In the genomic region with DNA sequence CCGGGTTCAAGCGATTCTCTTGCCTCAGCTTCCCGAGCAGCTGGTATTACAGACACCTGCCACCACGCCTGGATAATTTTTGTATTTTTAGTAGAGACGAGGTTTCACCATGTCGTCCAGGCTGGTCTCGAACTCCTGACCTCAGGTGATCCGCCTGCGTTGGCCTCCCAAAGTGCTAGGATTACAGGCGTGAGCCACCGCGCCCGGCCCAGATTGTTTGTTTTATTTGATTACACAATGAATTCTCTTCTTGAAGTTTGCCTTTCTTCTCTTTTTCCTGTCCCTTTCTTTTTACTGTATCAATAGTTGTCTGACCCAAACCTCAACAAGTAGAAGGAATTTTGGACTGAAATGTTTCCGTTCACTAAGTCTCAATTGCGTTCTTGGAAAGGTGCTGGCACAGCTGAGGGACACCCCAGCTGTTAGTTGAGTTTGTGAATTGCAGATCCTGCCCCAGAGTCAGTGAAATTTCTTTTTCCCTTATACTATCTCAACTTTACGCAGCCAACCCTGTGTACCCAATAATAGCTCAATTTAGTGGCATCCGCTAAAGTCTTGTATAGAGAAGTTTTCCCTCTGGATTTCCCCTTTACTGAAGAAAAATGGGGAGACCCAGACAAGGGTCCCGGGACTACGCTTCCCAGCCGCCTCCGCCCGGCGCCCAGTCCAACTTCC, we compare ENCODE assay signal across 8 cellular contexts. TPM values are rescaled to one million over a fixed set of nuclear protein-coding genes. Genes with fewer than 3 reads are reported as not detected.
DNase-seq lines count a peak whose midpoint lies in the region; ATAC-seq, FAIRE-seq and TF ChIP-seq lines count a peak whose summit lies in the region.

No MANE protein-coding gene starts in this region.

- H3K4me2 ChIP-seq in skeletal muscle satellite cell (ENCODE audit: low read length), result peak overlapping the region; percentile 68

- H3K9me3 ChIP-seq in HAP-1, result no peaks in the 10 kb centered on the region
- no peaks in the 10 kb centered on the region for H3K9me3 ChIP-seq in SK-N-MC (ENCODE audit: low read depth, low read length)
- no peaks in the 10 kb centered on the region for H3K9me3 ChIP-seq in skeletal muscle satellite cell (replicated peaks; ENCODE audit: low read length)
- H3K9me3 ChIP-seq in kidney (ENCODE audit: control insufficient read depth in 1 of 2, low read length in 2 of 2), result no peaks in the 10 kb centered on the region

- DNase-seq in HAP-1 (ENCODE audit: low spot score in 2 of 2), result no peak
- DNase-seq in SK-N-MC (ENCODE audit: low read depth, low spot score), result no peak
- no peak for DNase-seq in fibroblast of mammary gland (ENCODE audit: low read depth)
- DNase-seq in HK-2 (ENCODE audit: unreplicated experiment), result no peak
- DNase-seq in kidney, result no peak
- no peak for DNase-seq in D341Med (ENCODE audit: low spot score)

- H3K4me3 ChIP-seq in HAP-1 (peak overlapping the region; percentile 2; the same call in 1 of the 2 replicates), SK-N-MC (peak overlapping the region; percentile 57), fibroblast of mammary gland (ENCODE audit: control insufficient read depth, low read depth, low read length) (peak overlapping the region; percentile 20), skeletal muscle satellite cell (ENCODE audit: low read length) (peak overlapping the region; percentile 58), kidney (ENCODE audit: low read length in 2 of 2) (peak overlapping the region in 1 of 2 donors; percentile 43)

- H3K27ac ChIP-seq in SK-N-MC (peak overlapping the region; percentile 89), kidney (ENCODE audit: low read depth in 2 of 2, low read length in 2 of 2) (peak overlapping the region in 1 of 2 donors; percentile 32)

- H3K36me3 ChIP-seq in HAP-1 (replicated peaks) (no peaks in the 10 kb centered on the region), SK-N-MC (ENCODE audit: insufficient read depth, low read length) (no peaks in the 10 kb centered on the region), skeletal muscle satellite cell (ENCODE audit: insufficient read depth, low read length) (no peaks in the 10 kb centered on the region), kidney (ENCODE audit: control insufficient read depth in 1 of 2, insufficient read depth in 2 of 2, low read length in 2 of 2) (no peaks in the 10 kb centered on the region)

- H3K9ac ChIP-seq in SK-N-MC (ENCODE audit: insufficient read length) (no peak overlapping the region), skeletal muscle satellite cell (ENCODE audit: low read depth, low read length) (no peak overlapping the region), kidney (ENCODE audit: low read length in 2 of 2) (no peak overlapping the region)

- H3K4me1 ChIP-seq in HAP-1 (peaks cover 39% of the 10 kb centered on the region), skeletal muscle satellite cell (ENCODE audit: control insufficient read depth, insufficient read depth, low read length) (peaks cover 5% of the 10 kb centered on the region), kidney (ENCODE audit: control insufficient read depth in 1 of 2, insufficient read depth in 1 of 2, low read depth in 1 of 2, low read length in 2 of 2) (peaks cover 4 to 5% of the 10 kb centered on the region in 2 donors)

- FAIRE-seq in kidney (lab: Jason Lieb, UNC), result no peak

- in situ Hi-C loops in HAP-1 (cut with MboI; ENCODE audit: low sequenced_read_pairs), result no loop called here

- intact Hi-C loops in kidney (cut with DNase I), result no loop called here

- ATAC-seq in GM18868 (IDR thresholded peaks at IDR 0.05; ENCODE audit: unreplicated experiment), result no peak

- TF ChIP-seq CTCF in fibroblast of mammary gland (conservative IDR thresholded peaks at IDR 0.05; ENCODE audit: control insufficient read depth, insufficient read depth, low read depth, low read length), result no peak
- TF ChIP-seq CTCF in kidney (IDR thresholded peaks at IDR 0.05; ENCODE audit: borderline replicate concordance, extremely low read depth, insufficient read depth), result no peak

- H3K27me3 ChIP-seq in HAP-1 (ENCODE audit: low read depth) (no peaks in the 10 kb centered on the region), skeletal muscle satellite cell (ENCODE audit: control insufficient read depth, insufficient read depth, low read length) (no peaks in the 10 kb centered on the region)

RNA-seq across cellular contexts. Expression of a gene that starts 0.6 kb away (rescaled TPM):
- total RNA-seq in skeletal muscle satellite cell (2012; rRNA removed), result 6.1 and 6.8 TPM in 2 replicates
- 20.5 TPM for total RNA-seq in kidney
- 6.6 TPM for polyA plus RNA-seq in kidney (ENCODE audit: insufficient read depth, low read depth, low replicate concordance)
